In genomic region chr1:12620142-12620865, GRCh38 we compare ENCODE assay signal across 10 cellular contexts. TPM values are rescaled to one million over a fixed set of nuclear protein-coding genes. Genes with fewer than 3 reads are reported as not detected.
A peak's percentile ranks its signal among the peaks of the same experiment; 100 is the strongest.
DNase-seq lines count a peak whose midpoint lies in the region; ATAC-seq and TF ChIP-seq lines count a peak whose summit lies in the region.
"Had no signal": no experiment of that assay in that cellular context is flagged by ENCODE, and none has a peak within 500 bp of the region (broad histone marks: within the 10 kb centered on the region; RNA-seq: fewer than 3 reads in every experiment).

No MANE protein-coding gene starts in this region.

- H3K27me3 Mint-ChIP-seq in CD8-positive, alpha-beta T cell (ENCODE audit: low read depth) = no peaks in the 10 kb centered on the region
- H3K27me3 Mint-ChIP-seq in activated T-helper 2 cell treated with anti-CD3 and anti-CD28 coated beads, Interferon-gamma antibody, Interleukin-2, Interleukin-4, amounts not matched to agents 10 μg/mL and 5 μg/mL and 100 μg/mL, durations not matched to agents 14 hours and 24 hours and 36 hours (ENCODE audit: low read depth) = no peaks in the 10 kb centered on the region
- no peaks in the 10 kb centered on the region for H3K27me3 Mint-ChIP-seq in natural killer cell (ENCODE audit: low read depth in 2 of 2)

- H3K36me3 Mint-ChIP-seq in CD8-positive, alpha-beta T cell = peaks cover 20% of the 10 kb centered on the region
- H3K36me3 Mint-ChIP-seq in activated T-helper 2 cell treated with anti-CD3 and anti-CD28 coated beads, Interferon-gamma antibody, Interleukin-2, Interleukin-4, amounts not matched to agents 10 μg/mL and 5 μg/mL and 100 μg/mL, durations not matched to agents 14 hours and 24 hours and 36 hours (ENCODE audit: low read depth) = peaks cover 18% of the 10 kb centered on the region
- no peaks in the 10 kb centered on the region for H3K36me3 Mint-ChIP-seq in natural killer cell

- peak overlapping the region; percentile 99 for H3K4me3 Mint-ChIP-seq in CD8-positive, alpha-beta T cell
- H3K4me3 Mint-ChIP-seq in activated T-helper 2 cell treated with anti-CD3 and anti-CD28 coated beads, Interferon-gamma antibody, Interleukin-2, Interleukin-4, amounts not matched to agents 10 μg/mL and 5 μg/mL and 100 μg/mL, durations not matched to agents 14 hours and 24 hours and 36 hours (ENCODE audit: low read depth) = peak overlapping the region; percentile 98
- H3K4me3 Mint-ChIP-seq in natural killer cell = peak overlapping the region; percentile 100

- no peaks in the 10 kb centered on the region for H3K36me3 ChIP-seq in CD8-positive, alpha-beta T cell (ENCODE audit: insufficient read depth, low read length)

- H3K4me1 ChIP-seq in CD8-positive, alpha-beta T cell (ENCODE audit: insufficient read depth, low read length) = peaks cover 29% of the 10 kb centered on the region

- ATAC-seq in CD8-positive, alpha-beta T cell = no peak
- ATAC-seq in natural killer cell = peak in 1 of 3 donors; percentile 18
- ATAC-seq in HG03135 (IDR thresholded peaks at IDR 0.05; ENCODE audit: unreplicated experiment) = no peak
- no peak for ATAC-seq in HG03520 (IDR thresholded peaks at IDR 0.05; ENCODE audit: unreplicated experiment)

- CTCF ChIA-PET in CD8-positive, alpha-beta T cell (lab: Charles Lee) = interaction anchor here (0.6 to 8.7 kb wide), 37 partner anchors 10 to 348 kb away, joined by 3 to 174 read pairs (median 4); no protein-coding TSS in a partner anchor

- POLR2A ChIA-PET in CD8-positive, alpha-beta T cell (lab: Charles Lee) = interaction anchor here (0.9 to 7.0 kb wide), 6 partner anchors 18 to 212 kb away, joined by 3 to 73 read pairs (median 3); no protein-coding TSS in a partner anchor

- H3K4me3 ChIP-seq in CD8-positive, alpha-beta T cell (ENCODE audit: low read depth, low read length) = no peak overlapping the region
- H3K4me3 ChIP-seq: mucosa of descending colon had no signal

- H3K27ac ChIP-seq in CD8-positive, alpha-beta T cell (ENCODE audit: low read depth, low read length) = no peak overlapping the region

- H3K27ac Mint-ChIP-seq in CD8-positive, alpha-beta T cell = peak overlapping the region; percentile 69
- H3K27ac Mint-ChIP-seq in activated T-helper 2 cell treated with anti-CD3 and anti-CD28 coated beads, Interferon-gamma antibody, Interleukin-2, Interleukin-4, amounts not matched to agents 10 μg/mL and 5 μg/mL and 100 μg/mL, durations not matched to agents 14 hours and 24 hours and 36 hours = no peak overlapping the region
- H3K27ac Mint-ChIP-seq in natural killer cell = peak overlapping the region; percentile 96 to 97

- no peaks in the 10 kb centered on the region for H3K9me3 ChIP-seq in CD8-positive, alpha-beta T cell (ENCODE audit: low read length)
- H3K9me3 ChIP-seq: mucosa of descending colon had no signal

- H3K9me3 Mint-ChIP-seq in CD8-positive, alpha-beta T cell = no peaks in the 10 kb centered on the region
- H3K9me3 Mint-ChIP-seq in activated T-helper 2 cell treated with anti-CD3 and anti-CD28 coated beads, Interferon-gamma antibody, Interleukin-2, Interleukin-4, amounts not matched to agents 10 μg/mL and 5 μg/mL and 100 μg/mL, durations not matched to agents 14 hours and 24 hours and 36 hours = no peaks in the 10 kb centered on the region
- no peaks in the 10 kb centered on the region for H3K9me3 Mint-ChIP-seq in natural killer cell

- H3K27me3 ChIP-seq in CD8-positive, alpha-beta T cell (ENCODE audit: insufficient read depth, low read length) = no peaks in the 10 kb centered on the region

- intact Hi-C loops in CD8-positive, alpha-beta T cell (cut with DNase I, micrococcal nuclease) = loop anchor here (1.0 to 10.0 kb wide), 4 partner anchors 58 to 346 kb away; no protein-coding TSS in a partner anchor
- intact Hi-C loops in activated T-helper 2 cell treated with anti-CD3 and anti-CD28 coated beads, Interferon-gamma antibody, Interleukin-2, Interleukin-4, amounts not matched to agents 10 μg/mL and 5 μg/mL and 100 μg/mL, durations not matched to agents 14 hours and 24 hours and 36 hours (cut with micrococcal nuclease) = loop anchor here (1.0 to 2.0 kb wide), 4 partner anchors 16 to 345 kb away; no protein-coding TSS in a partner anchor
- intact Hi-C loops in natural killer cell (cut with micrococcal nuclease) = loop anchor here (1.0 kb wide), 2 partner anchors 213 to 306 kb away; no protein-coding TSS in a partner anchor

- TF ChIP-seq CTCF in CD8-positive, alpha-beta T cell (IDR thresholded peaks at IDR 0.05) = no peak
- peak; percentile 47 for TF ChIP-seq CTCF in natural killer cell (IDR thresholded peaks at IDR 0.05)

- peaks cover 33% of the 10 kb centered on the region for H3K4me1 Mint-ChIP-seq in CD8-positive, alpha-beta T cell (ENCODE audit: low read depth)
- peaks cover 35% of the 10 kb centered on the region for H3K4me1 Mint-ChIP-seq in activated T-helper 2 cell treated with anti-CD3 and anti-CD28 coated beads, Interferon-gamma antibody, Interleukin-2, Interleukin-4, amounts not matched to agents 10 μg/mL and 5 μg/mL and 100 μg/mL, durations not matched to agents 14 hours and 24 hours and 36 hours (ENCODE audit: low read depth)
- H3K4me1 Mint-ChIP-seq in natural killer cell = peaks cover 42 to 54% of the 10 kb centered on the region in 2 donors

- DNase-seq in CD8-positive, alpha-beta T cell = peak in 4 of 7 experiments; percentile 15 to 62 (median 30)
- DNase-seq in Kasumi-1 (lab: John Stamatoyannopoulos, UW) (peak; percentile 36 to 45), natural killer cell (no peak), medulla oblongata (ENCODE audit: extremely low spot score) (no peak)
- peak; percentile 45 for DNase-seq in activated T-helper 2 cell treated with anti-CD3 and anti-CD28 coated beads, Interferon-gamma antibody, Interleukin-2, Interleukin-4, amounts not matched to agents 10 μg/mL and 5 μg/mL and 100 μg/mL, durations not matched to agents 14 hours and 24 hours and 36 hours (ENCODE audit: low spot score)
- DNase-seq in activated CD4-positive, CD25-positive, alpha-beta regulatory T cell (lab: John Stamatoyannopoulos, UW) = no peak

RNA-seq across cellular contexts. Expression of gene DHRS3, which starts 2.3 kb away (rescaled TPM):
- total RNA-seq in CD8-positive, alpha-beta T cell = 100 to 1,000 TPM; 126 to 129 TPM
- 93.6 and 95.2 TPM in 2 replicates for total RNA-seq in activated T-helper 2 cell treated with anti-CD3 and anti-CD28 coated beads, Interferon-gamma antibody, Interleukin-2, Interleukin-4, amounts not matched to agents 10 μg/mL and 5 μg/mL and 100 μg/mL, durations not matched to agents 14 hours and 24 hours and 36 hours
- total RNA-seq in natural killer cell = 100 to 1,000 TPM; 106 to 175 (median 153) TPM

RNA-seq across cellular contexts. Expression of gene AADACL4, which starts 23.6 kb away (rescaled TPM):
- not detected for total RNA-seq in CD8-positive, alpha-beta T cell
- not detected in 2 replicates for total RNA-seq in activated T-helper 2 cell treated with anti-CD3 and anti-CD28 coated beads, Interferon-gamma antibody, Interleukin-2, Interleukin-4, amounts not matched to agents 10 μg/mL and 5 μg/mL and 100 μg/mL, durations not matched to agents 14 hours and 24 hours and 36 hours
- total RNA-seq in natural killer cell = not detected
- total RNA-seq: LHCN-M2, mucosa of descending colon had no signal

Comparison
In these comparisons a context has a peak if more than half of its experiments do, and no peak if none do; other contexts are left out.
1. DNase-seq: peak in CD8-positive, alpha-beta T cell (4 of 7), Kasumi-1 (2 of 2) and activated T-helper 2 cell treated with anti-CD3 and anti-CD28 coated beads, Interferon-gamma antibody, Interleukin-2, Interleukin-4, amounts not matched to agents 10 μg/mL and 5 μg/mL and 100 μg/mL, durations not matched to agents 14 hours and 24 hours and 36 hours (single experiment); none in natural killer cell (single experiment), activated CD4-positive, CD25-positive, alpha-beta regulatory T cell (0 of 4) and medulla oblongata (single experiment).
2. Peak in every context shown above with its lines, with median percentiles within 50 percentile points of each other: H3K4me3 Mint-ChIP-seq.